8 cellular contexts compared by ENCODE assay signal in the genomic region with DNA sequence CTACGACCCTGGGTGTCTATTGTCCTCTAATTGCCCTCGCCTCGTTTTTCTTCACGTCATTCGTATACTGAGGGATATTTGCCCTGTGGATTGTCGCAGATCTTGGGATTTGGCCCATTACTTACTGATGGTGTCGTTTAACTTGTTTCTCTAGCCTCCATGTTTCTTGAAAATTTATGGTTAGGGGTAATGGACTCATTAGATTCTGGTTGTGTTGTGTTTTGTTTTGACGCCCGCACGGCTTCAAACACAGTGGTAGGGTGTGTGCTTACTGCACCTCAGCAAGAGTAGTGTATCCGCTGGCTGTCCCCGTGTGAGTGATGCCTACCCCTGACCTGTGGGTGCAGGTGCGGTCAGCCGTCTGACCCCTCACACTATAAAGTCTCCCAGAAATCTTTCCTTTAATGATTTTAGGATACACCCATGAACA. TPM values are rescaled to one million over a fixed set of nuclear protein-coding genes. Genes with fewer than 3 reads are reported as not detected.
DNase-seq lines count a peak whose midpoint lies in the region; ATAC-seq and TF ChIP-seq lines count a peak whose summit lies in the region.

No MANE protein-coding gene starts in this region.

- H2BK120ac ChIP-seq in neuronal stem cell (ENCODE audit: low read depth, low read length) = no peak overlapping the region

- H4K8ac ChIP-seq in neuronal stem cell (ENCODE audit: low read depth, low read length) = no peak overlapping the region

- H2AFZ ChIP-seq in ACC112 (ENCODE audit: low read length, unreplicated experiment) (peak overlapping the region; percentile 90), neuronal stem cell (ENCODE audit: low read length) (peak overlapping the region; percentile 94)

- H3K4me3 ChIP-seq in ACC112 (ENCODE audit: low read depth, low read length) = peak overlapping the region; percentile 89
- peak overlapping the region; percentile 68 for H3K4me3 ChIP-seq in HFF-Myc (replicated peaks; ENCODE audit: low read depth, low read length)
- peak overlapping the region; percentile 92 for H3K4me3 ChIP-seq in WERI-Rb-1 (ENCODE audit: low read depth, low read length)
- H3K4me3 ChIP-seq in esophagus muscularis mucosa = peak overlapping the region; percentile 57 to 80 (median 69)
- H3K4me3 ChIP-seq in neuronal stem cell (ENCODE audit: low read length in 2 of 2) = peak overlapping the region; percentile 76 to 88

- H3K4me2 ChIP-seq in neuronal stem cell (ENCODE audit: insufficient read depth, low read length, poor library complexity, severe bottlenecking) = peak overlapping the region; percentile 29

- H3K9me3 ChIP-seq in WERI-Rb-1 (ENCODE audit: severe bottlenecking) (no peaks in the 10 kb centered on the region), esophagus muscularis mucosa (no peaks in the 10 kb centered on the region), neuronal stem cell (replicated peaks in 1 of 2; ENCODE audit: control insufficient read depth in 2 of 2, insufficient read depth in 1 of 2, low read depth in 1 of 2, low read length in 2 of 2) (no peaks in the 10 kb centered on the region)

- H2BK12ac ChIP-seq in neuronal stem cell (ENCODE audit: low read length) = no peak overlapping the region

- 8% methylated on average over 14 of the region's 14 CpGs for WGBS in esophagus muscularis mucosa
- WGBS in neuronal stem cell (ENCODE audit: extremely low coverage in 2 of 2, insufficient read length in 2 of 2, insufficient replicate concordance in 1 of 2), 2 donors = no CpG with 5 or more reads among the region's 14 CpGs

- no peak overlapping the region for H2BK5ac ChIP-seq in neuronal stem cell (ENCODE audit: low read length)

- H3K27ac ChIP-seq in ACC112 (ENCODE audit: low read depth, low read length) (no peak overlapping the region), WERI-Rb-1 (peak overlapping the region; percentile 98), esophagus muscularis mucosa (replicated peaks in 1 of 4) (peak overlapping the region; percentile 82 to 89 (median 85)), neuronal stem cell (replicated peaks; ENCODE audit: low read length) (no peak overlapping the region)

- H3K36me3 ChIP-seq in ACC112 (ENCODE audit: insufficient read depth, low read length) = no peaks in the 10 kb centered on the region
- H3K36me3 ChIP-seq in WERI-Rb-1 = no peaks in the 10 kb centered on the region
- no peaks in the 10 kb centered on the region for H3K36me3 ChIP-seq in esophagus muscularis mucosa
- no peaks in the 10 kb centered on the region for H3K36me3 ChIP-seq in neuronal stem cell (replicated peaks in 1 of 2; ENCODE audit: control insufficient read depth in 2 of 2, insufficient read depth in 2 of 2, low read length in 2 of 2)

- TF ChIP-seq CTCF in HFF-Myc (IDR thresholded peaks at IDR 0.05; ENCODE audit: low read depth, low read length, missing control alignments) = no peak
- TF ChIP-seq CTCF in WERI-Rb-1 (IDR thresholded peaks at IDR 0.05; ENCODE audit: low read depth, low read length) = no peak
- no peak for TF ChIP-seq CTCF in esophagus muscularis mucosa (IDR thresholded peaks at IDR 0.05)

- H3K79me1 ChIP-seq in neuronal stem cell (ENCODE audit: low read depth, low read length) = no peaks in the 10 kb centered on the region

- ATAC-seq in GM21576 (IDR thresholded peaks at IDR 0.05; ENCODE audit: unreplicated experiment) = no peak

- H3K23ac ChIP-seq in neuronal stem cell (ENCODE audit: low read depth, low read length, poor library complexity) = no peak overlapping the region

- peaks cover 11% of the 10 kb centered on the region for H3K4me1 ChIP-seq in ACC112 (ENCODE audit: control insufficient read depth, insufficient read depth, low read length, unreplicated experiment)
- peaks cover 9 to 23% (median 19%) of the 10 kb centered on the region in 4 donors for H3K4me1 ChIP-seq in esophagus muscularis mucosa
- H3K4me1 ChIP-seq in neuronal stem cell (ENCODE audit: control insufficient read depth in 2 of 2, insufficient read depth in 1 of 2, low read depth in 1 of 2, low read length in 2 of 2) = no peaks in the 10 kb centered on the region

- TF ChIP-seq EP300 in esophagus muscularis mucosa (IDR thresholded peaks at IDR 0.05) = no peak

- DNase-seq in HFF-Myc (ENCODE audit: extremely low read depth, low read depth) (no peak), WERI-Rb-1 (no peak), esophagus muscularis mucosa (ENCODE audit: extremely low spot score) (no peak), neuronal stem cell (ENCODE audit: low spot score) (peak; percentile 29), cortex of kidney (lab: John Stamatoyannopoulos, UW) (no peak), MV-4-11 (lab: John Stamatoyannopoulos, UW) (no peak)

- no peak overlapping the region for H4K91ac ChIP-seq in neuronal stem cell (ENCODE audit: low read depth, low read length, poor library complexity)

- H2BK15ac ChIP-seq in neuronal stem cell (ENCODE audit: low read length) = no peak overlapping the region

- H3K79me2 ChIP-seq in ACC112 (ENCODE audit: control insufficient read depth, insufficient read depth, low read length, unreplicated experiment) = no peaks in the 10 kb centered on the region

- no peak overlapping the region for H3K9ac ChIP-seq in neuronal stem cell (ENCODE audit: low read depth, low read length, poor library complexity)

- no peak for TF ChIP-seq POLR2A in esophagus muscularis mucosa (IDR thresholded peaks at IDR 0.05; ENCODE audit: low read depth)

- intact Hi-C loops in esophagus muscularis mucosa (cut with DNase I) = loop anchor here (5.0 kb wide), 1 partner anchor 48 kb away; no protein-coding TSS in a partner anchor

- H3K27me3 ChIP-seq in ACC112 (ENCODE audit: insufficient read depth, low read length) = no peaks in the 10 kb centered on the region
- no peaks in the 10 kb centered on the region for H3K27me3 ChIP-seq in WERI-Rb-1 (ENCODE audit: insufficient read depth, low read depth, severe bottlenecking)
- no peaks in the 10 kb centered on the region for H3K27me3 ChIP-seq in esophagus muscularis mucosa
- peaks cover 0 to 49% (median 0%) of the 10 kb centered on the region in 3 experiments for H3K27me3 ChIP-seq in neuronal stem cell (ENCODE audit: control insufficient read depth in 3 of 3, insufficient read depth in 3 of 3, low read depth in 1 of 3, low read length in 3 of 3)

- no peak overlapping the region for H3K14ac ChIP-seq in neuronal stem cell (ENCODE audit: low read length)

- no peak overlapping the region for H3K4ac ChIP-seq in neuronal stem cell (ENCODE audit: low read length)

- H2AK5ac ChIP-seq in neuronal stem cell (ENCODE audit: low read depth, low read length) = no peak overlapping the region

- H3K18ac ChIP-seq in neuronal stem cell (ENCODE audit: low read length) = no peak overlapping the region

RNA-seq across cellular contexts. Expression of a gene that starts 0.9 kb away (rescaled TPM):
- not detected for total RNA-seq in esophagus muscularis mucosa
- not detected for polyA plus RNA-seq in neuronal stem cell (2013, experiment 1 of 2)
- polyA plus RNA-seq in neuronal stem cell (2013, experiment 2 of 2) = not detected

RNA-seq across cellular contexts. Expression of a gene that starts 2.1 kb away (rescaled TPM):
- not detected for total RNA-seq in esophagus muscularis mucosa
- not detected for polyA plus RNA-seq in neuronal stem cell (2013, experiment 1 of 2)
- polyA plus RNA-seq in neuronal stem cell (2013, experiment 2 of 2) = not detected

Comparison
In these comparisons a context has a peak if more than half of its experiments do, and no peak if none do; other contexts are left out.
1. H3K27ac ChIP-seq: peak in WERI-Rb-1 (single experiment) and esophagus muscularis mucosa (4 of 4); none in ACC112 (single experiment) and neuronal stem cell (single experiment).
2. Peak in every context shown above with its lines, with median percentiles within 50 percentile points of each other: H3K4me3 ChIP-seq.